ENCODE assay signal across 19 cellular contexts in genomic region chrX:116694046-116694445, GRCh38.
A peak's percentile ranks its signal among the peaks of the same experiment; 100 is the strongest.
DNase-seq lines count a peak whose midpoint lies in the region; TF ChIP-seq lines count a peak whose summit lies in the region.
"Had no signal": no experiment of that assay in that cellular context is flagged by ENCODE, and none has a peak within 500 bp of the region (broad histone marks: within the 10 kb centered on the region; RNA-seq: fewer than 3 reads in every experiment).

No MANE protein-coding gene starts in this region.

- H3K4me2 ChIP-seq in osteoblast (ENCODE audit: insufficient read depth, low read length) = no peak overlapping the region
- H3K4me2 ChIP-seq in mammary epithelial cell (ENCODE audit: insufficient read depth, low read depth, low read length) = no peak overlapping the region

- CTCF ChIA-PET in mammary epithelial cell (lab: Charles Lee; ENCODE audit: low non-redundant PET) = no interaction called here

- dilution Hi-C loops in mammary epithelial cell (cut with HindIII; ENCODE audit: low sequenced_read_pairs) = no loop called here

- BruUV-seq in mammary epithelial cell (replicated peaks; lab: Mats Ljungman, UMichigan) = no TSS peak

- H3K9me3 ChIP-seq in osteoblast (ENCODE audit: low read depth, low read length) (no peaks in the 10 kb centered on the region), stomach (no peaks in the 10 kb centered on the region), mammary epithelial cell (replicated peaks; ENCODE audit: insufficient read depth, low read length) (no peaks in the 10 kb centered on the region)
- H3K9me3 ChIP-seq: BE2C, HAP-1 had no signal

- TF ChIP-seq CTCF in osteoblast (IDR thresholded peaks at IDR 0.05; ENCODE audit: extremely low read depth, low read depth, low read length) (no peak), coronary artery (IDR thresholded peaks at IDR 0.05) (no peak), stomach (IDR thresholded peaks at IDR 0.05) (no peak), mammary epithelial cell (conservative IDR thresholded peaks at IDR 0.05 in 1 of 2, IDR thresholded peaks at IDR 0.05 in 1 of 2; ENCODE audit: extremely low read depth in 1 of 2, insufficient read depth in 1 of 2, low read depth in 1 of 2, low read length in 2 of 2) (no peak)

- H3K9ac ChIP-seq in mammary epithelial cell (ENCODE audit: insufficient read depth, low read length) = no peak overlapping the region
- H3K9ac ChIP-seq: GM23248 had no signal

- intact Hi-C loops in stomach (cut with DNase I; ENCODE audit: low total_unique reads) = no loop called here
- intact Hi-C loops in mammary epithelial cell (cut with micrococcal nuclease) = no loop called here

- H3K4me3 ChIP-seq in osteoblast (ENCODE audit: insufficient read depth, low read length) (no peak overlapping the region), coronary artery (no peak overlapping the region), stomach (no peak overlapping the region), mammary epithelial cell (replicated peaks in 1 of 3; ENCODE audit: insufficient read depth in 1 of 3, low read depth in 2 of 3, low read length in 3 of 3) (no peak overlapping the region)
- H3K4me3 ChIP-seq: GM23248, HAP-1 had no signal

- in situ Hi-C loops in SK-MEL-5 (cut with HindIII; ENCODE audit: low pct_unique_long_range_greater_than_20kb, low sequenced_read_pairs) (no loop called here), mammary epithelial cell (cut with MboI; ENCODE audit: low sequenced_read_pairs in 2 of 2) (no loop called here)

- H3K27me3 ChIP-seq in osteoblast (ENCODE audit: insufficient read depth, low read length) (no peaks in the 10 kb centered on the region), stomach (no peaks in the 10 kb centered on the region), mammary epithelial cell (ENCODE audit: insufficient read depth, low read length) (no peaks in the 10 kb centered on the region)
- H3K27me3 ChIP-seq: BE2C had no signal

- TF ChIP-seq EP300 in stomach (IDR thresholded peaks at IDR 0.05) = no peak

- TF ChIP-seq POLR2A in stomach (IDR thresholded peaks at IDR 0.05) = no peak

- H3K4me1 ChIP-seq in osteoblast (ENCODE audit: insufficient read depth, low read length) (no peaks in the 10 kb centered on the region), stomach (no peaks in the 10 kb centered on the region), mammary epithelial cell (ENCODE audit: insufficient read depth, low read length) (no peaks in the 10 kb centered on the region)
- H3K4me1 ChIP-seq: BE2C, HAP-1 had no signal

- H3K27ac ChIP-seq in osteoblast (ENCODE audit: low read depth, low read length) (no peak overlapping the region), coronary artery (no peak overlapping the region), stomach (no peak overlapping the region), mammary epithelial cell (ENCODE audit: insufficient read depth, low read depth, low read length) (no peak overlapping the region)
- H3K27ac ChIP-seq: GM23248 had no signal

- H3K36me3 ChIP-seq in osteoblast (ENCODE audit: insufficient read depth, low read length) = no peaks in the 10 kb centered on the region
- no peaks in the 10 kb centered on the region for H3K36me3 ChIP-seq in stomach
- H3K36me3 ChIP-seq in mammary epithelial cell (ENCODE audit: insufficient read depth, low read length) = no peaks in the 10 kb centered on the region
- H3K36me3 ChIP-seq: BE2C, HAP-1 had no signal

- H4K20me1 ChIP-seq in osteoblast (ENCODE audit: insufficient read depth, low read length) (no peaks in the 10 kb centered on the region), mammary epithelial cell (ENCODE audit: insufficient read depth, low read length) (no peaks in the 10 kb centered on the region)

- DNase-seq in NCI-H510A treated with DMSO at 0.1 percent for 48 hours (lab: John Stamatoyannopoulos, UW) (peak; percentile 42), SK-MEL-5 (ENCODE audit: low read depth, low spot score) (peak; percentile 50), osteoblast (ENCODE audit: insufficient read length, low spot score, missing footprints) (peak; percentile 18), coronary artery (ENCODE audit: low spot score) (no peak), stomach (no peak), mammary epithelial cell (no peak), GM19238 (ENCODE audit: insufficient read length, low spot score) (no peak)
- DNase-seq: ACHN; BE2C; C1 segment of cervical spinal cord; CD4-positive, CD25-positive, alpha-beta regulatory T cell; CD8-positive, alpha-beta memory T cell; COR-L47; DMS 273 treated with DMSO at 0.1 percent for 48 hours; DMS53; DND-41; EL; GM23248 had no signal

- WGBS in stomach, 5 donors = 72 to 95% (median 92%) methylated on average over 19 of the region's 19 CpGs
- WGBS in mammary epithelial cell (ENCODE audit: low coverage, missing lambda C conversion rate) = 65% methylated on average over 18 of the region's 19 CpGs

- no peak overlapping the region for H2AFZ ChIP-seq in osteoblast (ENCODE audit: low read length)
- H2AFZ ChIP-seq in mammary epithelial cell (ENCODE audit: low read depth, low read length) = no peak overlapping the region
- H2AFZ ChIP-seq: GM23248 had no signal

- no peaks in the 10 kb centered on the region for H3K79me2 ChIP-seq in osteoblast (ENCODE audit: insufficient read depth, low read length)
- no peaks in the 10 kb centered on the region for H3K79me2 ChIP-seq in mammary epithelial cell (ENCODE audit: insufficient read depth, low read length)

Comparison
In these comparisons a context has a peak if more than half of its experiments do, and no peak if none do; other contexts are left out.
1. DNase-seq: peak in NCI-H510A treated with DMSO at 0.1 percent for 48 hours (single experiment), SK-MEL-5 (single experiment) and osteoblast (single experiment); none in coronary artery (single experiment), stomach (single experiment), mammary epithelial cell (single experiment) and GM19238 (single experiment).